In genomic region chr5:98602534-98603112, GRCh38 we compare ENCODE assay signal across 19 cellular contexts.
DNase-seq lines count a peak whose midpoint lies in the region; ATAC-seq lines count a peak whose summit lies in the region.
"Had no signal": no experiment of that assay in that cellular context is flagged by ENCODE, and none has a peak within 500 bp of the region (broad histone marks: within the 10 kb centered on the region; RNA-seq: fewer than 3 reads in every experiment).

No MANE protein-coding gene starts in this region.

- DNase-seq in NCI-H69 (lab: John Stamatoyannopoulos, UW) (peak; percentile 24), amygdala (lab: John Stamatoyannopoulos, UW) (no peak), NCI-H1694 treated with DMSO at 0.1 percent for 48 hours (lab: John Stamatoyannopoulos, UW) (no peak), AML-193 (lab: John Stamatoyannopoulos, UW) (no peak), SW480 (ENCODE audit: low spot score) (no peak)
- DNase-seq: activated CD4-positive, alpha-beta T cell treated with anti-CD3 and anti-CD28 coated beads, Interleukin-2, amount 10 ng/mL, durations not matched to agents 24 days and 14 days; activated CD8-positive, alpha-beta memory T cell treated with anti-CD3 and anti-CD28 coated beads, Interleukin-2, amount 50 U/mL, for 48 hours; activated gamma-delta T cell; amniotic stem cell; central memory CD4-positive, alpha-beta T cell; effector CD8-positive, alpha-beta T cell; esophagus squamous epithelium; Kasumi-1; NCI-H1436; retina; stimulated activated CD4-positive, alpha-beta T cell treated with anti-CD3 and anti-CD28 coated beads, Interleukin-12 subunit alpha, Interleukin-12 subunit beta, amount 100 ng/mL, for 4 hours had no signal

- peak; percentile 63 for ATAC-seq in GM18511 (IDR thresholded peaks at IDR 0.05; ENCODE audit: unreplicated experiment)
- ATAC-seq in GM19467 (IDR thresholded peaks at IDR 0.05; ENCODE audit: unreplicated experiment): peak; percentile 71
- peak; percentile 65 for ATAC-seq in HG02981 (IDR thresholded peaks at IDR 0.05; ENCODE audit: unreplicated experiment)
